ENCODE assay signal across 21 cellular contexts in genomic region chr14:25014440-25014839, GRCh38. TPM values are rescaled to one million over a fixed set of nuclear protein-coding genes. Genes with fewer than 3 reads are reported as not detected.
A peak's percentile ranks its signal among the peaks of the same experiment; 100 is the strongest.
DNase-seq lines count a peak whose midpoint lies in the region; ATAC-seq, FAIRE-seq and TF ChIP-seq lines count a peak whose summit lies in the region.
"Had no signal": no experiment of that assay in that cellular context is flagged by ENCODE, and none has a peak within 500 bp of the region (broad histone marks: within the 10 kb centered on the region; RNA-seq: fewer than 3 reads in every experiment).

No MANE protein-coding gene starts in this region.

- no peaks in the 10 kb centered on the region for H3K27me3 Mint-ChIP-seq in Caco-2 (ENCODE audit: insufficient read depth, unreplicated experiment)

- no peak for TF ChIP-seq RAD21 in GM12878 (IDR thresholded peaks at IDR 0.05; ENCODE audit: insufficient read depth, low read depth, low read length)

- peaks cover 44% of the 10 kb centered on the region for H3K4me1 Mint-ChIP-seq in Caco-2 (ENCODE audit: low read depth, unreplicated experiment)
- H3K4me1 Mint-ChIP-seq: CD4-positive, CD25-positive, alpha-beta regulatory T cell had no signal

- ATAC-seq in GM12878, result peak; percentile 37
- no peak for ATAC-seq in GM19328 (IDR thresholded peaks at IDR 0.05; ENCODE audit: unreplicated experiment)
- ATAC-seq in HG02938 (IDR thresholded peaks at IDR 0.05; ENCODE audit: unreplicated experiment), result no peak
- ATAC-seq: A549, PC-3 had no signal

- no peak for TF ChIP-seq POLR2A in GM12878 (IDR thresholded peaks at IDR 0.05; ENCODE audit: low read depth, low read length)

- no peak for DNase-seq in Caco-2
- no peak for DNase-seq in GM12878 (ENCODE audit: low read depth, low spot score)
- peak; percentile 15 for DNase-seq in iris pigment epithelial cell (ENCODE audit: low read depth)
- peak; percentile 44 for DNase-seq in mucosa of gallbladder (ENCODE audit: low spot score)
- DNase-seq in RCC 7860 (ENCODE audit: low spot score), result no peak
- no peak for DNase-seq in NCI-H2227 (lab: John Stamatoyannopoulos, UW; ENCODE audit: unreplicated experiment)
- DNase-seq: AML-193; CD4-positive, CD25-positive, alpha-beta regulatory T cell; EL; Karpas-422; MM.1S; NCI-H1105; NCI-H187; NCI-H446 treated with DMSO at 0.1 percent for 48 hours; NCI-H748 treated with DMSO at 0.1 percent for 48 hours; PC-3 had no signal

- in situ Hi-C loops in GM12878 (cut with MboI), result no loop called here

- TF ChIP-seq EP300 in GM12878 (IDR thresholded peaks at IDR 0.05; ENCODE audit: borderline replicate concordance in 1 of 2, control insufficient read depth in 1 of 2, low read depth in 2 of 2, low read length in 2 of 2), result no peak

- TF ChIP-seq CTCF in Caco-2 (IDR thresholded peaks at IDR 0.05; ENCODE audit: insufficient read depth in 1 of 2, low read depth in 1 of 2, low read length in 1 of 2, severe bottlenecking in 1 of 2, unreplicated experiment in 1 of 2) (no peak), GM12878 (IDR thresholded peaks at IDR 0.05 in 2 of 3, conservative IDR thresholded peaks at IDR 0.05 in 1 of 3; ENCODE audit: control insufficient read depth in 2 of 3, extremely low read depth in 1 of 3, insufficient read depth in 1 of 3, low read depth in 3 of 3, low read length in 3 of 3) (no peak)

- BruUV-seq in Caco-2 (replicated peaks; lab: Mats Ljungman, UMichigan) (no TSS peak), GM12878 (replicated peaks; lab: Mats Ljungman, UMichigan) (no TSS peak)

- H3K27ac ChIP-seq in GM12878 (ENCODE audit: control insufficient read depth, insufficient read depth), result no peak overlapping the region
- H3K27ac ChIP-seq: A549 had no signal

- CTCF ChIA-PET in Caco-2 (lab: Charles Lee) (no interaction called here), GM12878 (lab: Yijun Ruan, JAX) (interaction anchor here (1.1 to 2.7 kb wide), 5 partner anchors 10 to 208 kb away, joined by 3 to 9 read pairs (median 7); no protein-coding TSS in a partner anchor)

- intact Hi-C loops in Caco-2 (cut with micrococcal nuclease; ENCODE audit: unreplicated experiment), result no loop called here
- intact Hi-C loops in GM12878 (cut with micrococcal nuclease; ENCODE audit: unreplicated experiment), result no loop called here

- SMC1A ChIA-PET in GM12878 (lab: Charles Lee; ENCODE audit: uncharacterized antibody, unreplicated experiment), result interaction anchor here (0.6 to 17.5 kb wide), 6 partner anchors 8 to 87 kb away, joined by 3 to 172 read pairs (median 16); no protein-coding TSS in a partner anchor

- peak overlapping the region; percentile 7 for H3K27ac Mint-ChIP-seq in Caco-2 (ENCODE audit: unreplicated experiment)
- H3K27ac Mint-ChIP-seq: CD4-positive, CD25-positive, alpha-beta regulatory T cell had no signal

- H3K4me1 ChIP-seq in Caco-2 (peaks cover 52% of the 10 kb centered on the region), GM12878 (ENCODE audit: control insufficient read depth, insufficient read depth, low read length) (no peaks in the 10 kb centered on the region)

- H3K36me3 ChIP-seq in Caco-2 (ENCODE audit: control insufficient read depth, insufficient read depth, low read length), result no peaks in the 10 kb centered on the region
- no peaks in the 10 kb centered on the region for H3K36me3 ChIP-seq in GM12878 (ENCODE audit: control insufficient read depth in 2 of 2, insufficient read depth in 2 of 2, low read length in 1 of 2)

- H3K4me2 ChIP-seq in GM12878 (ENCODE audit: control insufficient read depth, insufficient read depth), result no peak overlapping the region
- H3K4me2 ChIP-seq: A549 had no signal

- H3K4me3 ChIP-seq in Caco-2 (ENCODE audit: low read depth, low read length) (no peak overlapping the region), GM12878 (no peak overlapping the region)
- H3K4me3 ChIP-seq: A549 had no signal

- POLR2A ChIA-PET in Caco-2 (lab: Charles Lee) (no interaction called here), GM12878 (lab: Charles Lee) (interaction anchor here (0.9 to 1.3 kb wide), 2 partner anchors 10 to 11 kb away, joined by 4 read pairs; no protein-coding TSS in a partner anchor)

- H3K9me3 ChIP-seq in Caco-2 (no peaks in the 10 kb centered on the region), GM12878 (replicated peaks; ENCODE audit: control insufficient read depth, insufficient read depth, low read length) (no peaks in the 10 kb centered on the region)
- H3K9me3 ChIP-seq: A549 had no signal

- WGBS in GM12878 (ENCODE audit: insufficient coverage, insufficient replicate concordance, low lambda C conversion rate, missing lambda C conversion rate), result 51% methylated on average over 4 of the region's 4 CpGs

- FAIRE-seq in GM12878 (lab: Jason Lieb, UNC), result no peak
- no peak for FAIRE-seq in RCC 7860 (lab: Jason Lieb, UNC)
- FAIRE-seq: A549, D721Med, H54 had no signal

- H3K27me3 ChIP-seq in Caco-2 (replicated peaks; ENCODE audit: control insufficient read depth, insufficient read depth, low read length) (no peaks in the 10 kb centered on the region), GM12878 (replicated peaks in 1 of 2; ENCODE audit: control insufficient read depth in 2 of 2, insufficient read depth in 2 of 2, low read length in 1 of 2) (no peaks in the 10 kb centered on the region)

- H4K20me1 ChIP-seq in GM12878 (ENCODE audit: control insufficient read depth, insufficient read depth), result no peaks in the 10 kb centered on the region

- H3K9me3 Mint-ChIP-seq in Caco-2 (ENCODE audit: unreplicated experiment), result no peaks in the 10 kb centered on the region

- peaks cover 5% of the 10 kb centered on the region for H3K36me3 Mint-ChIP-seq in Caco-2 (ENCODE audit: insufficient read depth, unreplicated experiment)
- H3K36me3 Mint-ChIP-seq: CD4-positive, CD25-positive, alpha-beta regulatory T cell had no signal

- no peak overlapping the region for H3K4me3 Mint-ChIP-seq in Caco-2 (ENCODE audit: unreplicated experiment)
- H3K4me3 Mint-ChIP-seq: CD4-positive, CD25-positive, alpha-beta regulatory T cell had no signal

- no peak overlapping the region for H3K9ac ChIP-seq in GM12878 (ENCODE audit: control insufficient read depth, insufficient read depth, low read length)

- RAD21 ChIA-PET in GM12878 (lab: Charles Lee; ENCODE audit: unreplicated experiment), result interaction anchor here (1.0 to 7.5 kb wide), 3 partner anchors 14 to 208 kb away, joined by 3 to 67 read pairs (median 3); no protein-coding TSS in a partner anchor

- H3K79me2 ChIP-seq in GM12878 (ENCODE audit: control insufficient read depth, insufficient read depth, low read length), result no peaks in the 10 kb centered on the region

- H2AFZ ChIP-seq in GM12878 (ENCODE audit: control insufficient read depth, low read depth, low read length), result no peak overlapping the region

TF ChIP-seq in GM12878, 131 proteins besides CTCF, POLR2A, EP300 and RAD21:
- TF ChIP-seq CREB1 (IDR thresholded peaks at IDR 0.05; ENCODE audit: low read depth) (no peak), TCF12 (IDR thresholded peaks at IDR 0.05; ENCODE audit: low read depth, low read length) (no peak), FOXM1 (IDR thresholded peaks at IDR 0.05; ENCODE audit: low read depth, low read length) (no peak), GABPA (IDR thresholded peaks at IDR 0.05; ENCODE audit: low read depth) (no peak), SRF (IDR thresholded peaks at IDR 0.05; ENCODE audit: low read depth in 2 of 2, low read length in 2 of 2) (no peak), IRF5 (IDR thresholded peaks at IDR 0.05; ENCODE audit: borderline replicate concordance) (no peak), CBX5 (IDR thresholded peaks at IDR 0.05; ENCODE audit: low read depth) (no peak)

RNA-seq across cellular contexts. Expression of gene STXBP6, which starts 35.5 kb away (rescaled TPM):
- total RNA-seq in Caco-2 (2022) (32.2 and 35.7 TPM in 2 replicates), GM12878 (2014; rRNA removed) (1.9 and 2.0 TPM in 2 replicates), GM12878 (2014; rRNA removed; fragmentation: Illumina TruSeq; extraction: Trizol) (1.6 and 1.8 TPM in 2 replicates), GM12878 (2021) (1.5 and 1.7 TPM in 2 replicates), mucosa of gallbladder (31.1 TPM)
- 12.3 and 12.7 TPM in 2 replicates for total RNA-seq in GM12878 (2013; cell fraction: nucleolus; rRNA removed)
- 1.5 TPM for polyA plus RNA-seq in GM12878 (2011; ENCODE audit: low read depth)
- polyA plus RNA-seq in GM12878 (2011; rRNA removed) (47.3 and 58.0 TPM in 2 replicates), GM12878 (2014; fragmentation: Illumina TruSeq; extraction: Trizol) (0.71 and 2.0 TPM in 2 replicates), GM12878 (2014; fragmentation: Nextera tagmentation; extraction: Ambion mirVana) (1 to 10 TPM; 1.2 to 1.8 TPM), GM12878 (2014; rRNA removed) (1.8 TPM in 2 replicates), GM12878 (2016; fragmentation: Nextera tagmentation; extraction: Ambion mirVana) (1 to 10 TPM; 1.9 to 2.8 TPM)
- 22.5 and 28.7 TPM in 2 replicates for polyA plus RNA-seq in GM12878 (2011; cell fraction: cytosol; rRNA removed)
- polyA plus RNA-seq in GM12878 (2011; cell fraction: nucleus; rRNA removed), result 18.2 and 19.0 TPM in 2 replicates
- 2.4 and 4.4 TPM in 2 replicates for polyA plus RNA-seq in GM12878 (2012)
- polyA minus RNA-seq in GM12878 (2011; rRNA and poly(A)+ RNA removed), result 21.7 and 26.0 TPM in 2 replicates
- polyA minus RNA-seq in GM12878 (2011; cell fraction: cytosol; rRNA and poly(A)+ RNA removed), result 5.1 and 6.0 TPM in 2 replicates
- 17.7 and 24.8 TPM in 2 replicates for polyA minus RNA-seq in GM12878 (2011; cell fraction: nucleus; rRNA and poly(A)+ RNA removed)
- total RNA-seq: CD4-positive, CD25-positive, alpha-beta regulatory T cell had no signal
- polyA plus RNA-seq: CD4-positive, CD25-positive, alpha-beta regulatory T cell had no signal

Comparison
In these comparisons a context has a peak if more than half of its experiments do, and no peak if none do; other contexts are left out.
1. DNase-seq: peak in iris pigment epithelial cell (single experiment) and mucosa of gallbladder (single experiment); none in Caco-2 (0 of 2), GM12878 (single experiment), RCC 7860 (single experiment) and NCI-H2227 (single experiment).